Comparison of ENCODE assay signal across 18 cellular contexts in the genomic region with DNA sequence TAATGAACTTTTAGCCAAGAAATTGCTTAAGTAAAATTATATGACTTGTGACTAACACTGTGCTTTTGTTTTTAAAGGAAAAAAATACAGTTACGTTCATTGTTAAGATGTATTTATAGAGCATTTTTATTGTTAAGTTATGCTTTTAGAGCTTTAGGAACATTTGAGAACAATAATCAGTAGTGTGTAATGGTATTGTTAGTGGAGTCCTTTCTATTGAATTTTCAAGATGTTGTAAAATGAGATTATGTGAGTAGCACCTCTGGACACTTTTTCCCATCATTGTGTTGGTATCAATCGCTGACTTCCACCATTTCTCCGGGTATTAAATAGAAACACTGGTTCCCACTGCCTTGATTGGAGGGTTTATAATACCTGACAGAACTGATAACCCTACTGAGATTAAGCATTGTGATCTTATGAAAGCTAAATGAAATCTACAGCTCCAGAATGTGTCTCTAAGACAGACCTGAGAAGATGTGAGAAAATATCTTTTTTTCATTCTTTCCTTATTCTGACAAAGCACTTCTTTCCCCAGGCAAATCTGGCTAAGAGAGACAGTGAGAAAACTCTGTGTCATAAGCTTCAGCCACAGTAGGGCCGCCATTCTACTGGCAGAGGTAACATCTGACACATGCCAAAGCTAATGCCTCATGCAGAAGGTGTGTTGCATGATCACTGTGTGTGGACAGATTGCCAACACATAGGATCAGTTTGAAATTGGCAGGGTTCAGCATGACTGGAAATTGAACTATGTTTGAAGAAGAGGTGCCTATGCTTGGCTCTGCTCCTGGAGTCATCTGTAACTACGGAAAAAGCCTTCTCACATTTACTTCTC.
"Had no signal": no experiment of that assay in that cellular context is flagged by ENCODE, and none has a peak within 500 bp of the region (broad histone marks: within the 10 kb centered on the region; RNA-seq: fewer than 3 reads in every experiment).

No MANE protein-coding gene starts in this region.

- H3K4me3 ChIP-seq: body of pancreas, lower lobe of right lung, spleen, stomach, testis, uterus had no signal

- H3K27me3 Mint-ChIP-seq: activated CD4-positive, alpha-beta T cell treated with anti-CD3 and anti-CD28 coated beads, Interleukin-2, amount 10 ng/mL, durations not matched to agents 24 days and 14 days; activated naive CD8-positive, alpha-beta T cell treated with anti-CD3 and anti-CD28 coated beads for 36 hours; T-helper 17 cell had no signal

- H3K9me3 ChIP-seq: body of pancreas, lower lobe of right lung, spleen, stomach, testis, uterus had no signal

- H3K27ac ChIP-seq: body of pancreas, lower lobe of right lung, spleen, stomach, testis, uterus had no signal

- H3K4me1 ChIP-seq: body of pancreas, lower lobe of right lung, spleen, stomach, testis, uterus had no signal

- H3K4me1 Mint-ChIP-seq: activated CD4-positive, alpha-beta T cell treated with anti-CD3 and anti-CD28 coated beads, Interleukin-2, amount 10 ng/mL, durations not matched to agents 24 days and 14 days; activated naive CD8-positive, alpha-beta T cell treated with anti-CD3 and anti-CD28 coated beads for 36 hours; T-helper 17 cell had no signal

- ATAC-seq: body of pancreas, left cardiac atrium, lower lobe of right lung, sciatic nerve, T-helper 17 cell, WTC11 had no signal

- H3K9me3 Mint-ChIP-seq: activated CD4-positive, alpha-beta T cell treated with anti-CD3 and anti-CD28 coated beads, Interleukin-2, amount 10 ng/mL, durations not matched to agents 24 days and 14 days; WTC11 had no signal

- DNase-seq: activated CD4-positive, alpha-beta T cell treated with anti-CD3 and anti-CD28 coated beads, Interleukin-2, amount 10 ng/mL, durations not matched to agents 24 days and 14 days; activated gamma-delta T cell treated with Interleukin-2 at 50 U/mL for 16 hours; activated naive CD8-positive, alpha-beta T cell treated with anti-CD3 and anti-CD28 coated beads for 36 hours; amygdala; body of pancreas; cortex of kidney; effector CD8-positive, alpha-beta T cell; foreskin melanocyte; left cardiac atrium; lower lobe of right lung; midbrain; spleen; stomach; T-helper 17 cell; testis; uterus had no signal

- H3K36me3 ChIP-seq: lower lobe of right lung, spleen, stomach, uterus had no signal

- H3K27ac Mint-ChIP-seq: activated CD4-positive, alpha-beta T cell treated with anti-CD3 and anti-CD28 coated beads, Interleukin-2, amount 10 ng/mL, durations not matched to agents 24 days and 14 days; activated naive CD8-positive, alpha-beta T cell treated with anti-CD3 and anti-CD28 coated beads for 36 hours; T-helper 17 cell; WTC11 had no signal

- H3K36me3 Mint-ChIP-seq: activated naive CD8-positive, alpha-beta T cell treated with anti-CD3 and anti-CD28 coated beads for 36 hours; WTC11 had no signal

- H3K27me3 ChIP-seq: body of pancreas, spleen, stomach, testis, uterus had no signal

- H3K4me3 Mint-ChIP-seq: activated CD4-positive, alpha-beta T cell treated with anti-CD3 and anti-CD28 coated beads, Interleukin-2, amount 10 ng/mL, durations not matched to agents 24 days and 14 days; activated naive CD8-positive, alpha-beta T cell treated with anti-CD3 and anti-CD28 coated beads for 36 hours; T-helper 17 cell; WTC11 had no signal
